In genomic region chr6:38184780-38185080, GRCh38 we compare ENCODE assay signal across 22 cellular contexts.
DNase-seq lines count a peak whose midpoint lies in the region; ATAC-seq and TF ChIP-seq lines count a peak whose summit lies in the region.
"Had no signal": no experiment of that assay in that cellular context is flagged by ENCODE, and none has a peak within 500 bp of the region (broad histone marks: within the 10 kb centered on the region; RNA-seq: fewer than 3 reads in every experiment).

No MANE protein-coding gene starts in this region.

- H3K4me3 Mint-ChIP-seq in activated CD8-positive, alpha-beta memory T cell treated with anti-CD3 and anti-CD28 coated beads, Interleukin-2, amount 10 ng/mL, durations not matched to agents 7 days and 5 days = no peak overlapping the region
- H3K4me3 Mint-ChIP-seq: activated T-helper 1 cell treated with anti-CD3 and anti-CD28 coated beads, Interleukin-12 subunit alpha, Interleukin-12 subunit beta, Interleukin-2, Interleukin-4 antibody, amounts not matched to agents 30 ng/mL and 10 ng/mL and 1 ng/mL, durations not matched to agents 14 hours and 24 hours and 36 hours; central memory CD8-positive, alpha-beta T cell; immature natural killer cell; nephron progenitor cell had no signal

- H3K4me3 ChIP-seq in left lung = no peak overlapping the region
- H3K4me3 ChIP-seq: mucosa of descending colon, prostate gland had no signal

- intact Hi-C loops in left lung (cut with DNase I) = no loop called here

- H3K27me3 ChIP-seq in left lung = no peaks in the 10 kb centered on the region

- no peak overlapping the region for H3K27ac Mint-ChIP-seq in activated CD8-positive, alpha-beta memory T cell treated with anti-CD3 and anti-CD28 coated beads, Interleukin-2, amount 10 ng/mL, durations not matched to agents 7 days and 5 days
- H3K27ac Mint-ChIP-seq: activated T-helper 1 cell treated with anti-CD3 and anti-CD28 coated beads, Interleukin-12 subunit alpha, Interleukin-12 subunit beta, Interleukin-2, Interleukin-4 antibody, amounts not matched to agents 30 ng/mL and 10 ng/mL and 1 ng/mL, durations not matched to agents 14 hours and 24 hours and 36 hours; immature natural killer cell had no signal

- no peak overlapping the region for H3K27ac ChIP-seq in left lung
- H3K27ac ChIP-seq: C4-2B, epithelial cell of prostate, prostate gland had no signal

- peak; percentile 13 for DNase-seq in activated CD8-positive, alpha-beta memory T cell treated with anti-CD3 and anti-CD28 coated beads for 24 hours
- no peak for DNase-seq in activated CD8-positive, alpha-beta memory T cell treated with anti-CD3 and anti-CD28 coated beads, Interleukin-2, amount 50 U/mL, for 4 hours
- DNase-seq in activated CD8-positive, alpha-beta memory T cell treated with anti-CD3 and anti-CD28 coated beads, Interleukin-2, amount 10 ng/mL, durations not matched to agents 7 days and 5 days = peak; percentile 18
- DNase-seq in left lung = peak in 1 of 2 donors; percentile 37
- DNase-seq in activated CD4-positive, CD25-positive, alpha-beta regulatory T cell treated with anti-CD3 and anti-CD28 coated beads, Interleukin-2, amount 50 U/mL, for 72 hours = no peak
- DNase-seq in DMS53 treated with DMSO at 0.1 percent for 48 hours (lab: John Stamatoyannopoulos, UW; ENCODE audit: unreplicated experiment) = no peak
- DNase-seq: activated CD4-positive, alpha-beta T cell treated with anti-CD3 and anti-CD28 coated beads for 1 hour; activated naive CD4-positive, alpha-beta T cell treated with anti-CD3 and anti-CD28 coated beads, Interleukin-2, amount 50 U/mL, for 16 hours; immature natural killer cell; Karpas-422; mucosa of descending colon; NCI-H1105 treated with DMSO at 0.1 percent for 48 hours; NCI-H2171; nephron progenitor cell; SHP77 had no signal

- TF ChIP-seq CTCF in left lung (IDR thresholded peaks at IDR 0.05) = no peak

- H3K27me3 Mint-ChIP-seq in activated CD8-positive, alpha-beta memory T cell treated with anti-CD3 and anti-CD28 coated beads, Interleukin-2, amount 10 ng/mL, durations not matched to agents 7 days and 5 days = no peaks in the 10 kb centered on the region
- H3K27me3 Mint-ChIP-seq: central memory CD8-positive, alpha-beta T cell had no signal

- H3K9me3 Mint-ChIP-seq in activated CD8-positive, alpha-beta memory T cell treated with anti-CD3 and anti-CD28 coated beads, Interleukin-2, amount 10 ng/mL, durations not matched to agents 7 days and 5 days (ENCODE audit: low read depth) = no peaks in the 10 kb centered on the region
- H3K9me3 Mint-ChIP-seq: activated T-helper 1 cell treated with anti-CD3 and anti-CD28 coated beads, Interleukin-12 subunit alpha, Interleukin-12 subunit beta, Interleukin-2, Interleukin-4 antibody, amounts not matched to agents 30 ng/mL and 10 ng/mL and 1 ng/mL, durations not matched to agents 14 hours and 24 hours and 36 hours; central memory CD8-positive, alpha-beta T cell; immature natural killer cell; nephron progenitor cell had no signal

- H3K36me3 ChIP-seq in left lung = peaks cover 0 to 13% of the 10 kb centered on the region in 2 donors
- H3K36me3 ChIP-seq: prostate gland had no signal

- H3K4me1 ChIP-seq in left lung = no peaks in the 10 kb centered on the region
- H3K4me1 ChIP-seq: prostate gland had no signal

- CTCF ChIA-PET in activated CD8-positive, alpha-beta memory T cell treated with anti-CD3 and anti-CD28 coated beads, Interleukin-2, amount 10 ng/mL, durations not matched to agents 7 days and 5 days (lab: Charles Lee) = no interaction called here

- H3K9me3 ChIP-seq in left lung = no peaks in the 10 kb centered on the region
- H3K9me3 ChIP-seq: mucosa of descending colon, prostate gland had no signal

- H3K4me1 Mint-ChIP-seq in activated CD8-positive, alpha-beta memory T cell treated with anti-CD3 and anti-CD28 coated beads, Interleukin-2, amount 10 ng/mL, durations not matched to agents 7 days and 5 days = no peaks in the 10 kb centered on the region
- H3K4me1 Mint-ChIP-seq: immature natural killer cell had no signal

- no peak for ATAC-seq in activated CD8-positive, alpha-beta memory T cell treated with anti-CD3 and anti-CD28 coated beads, Interleukin-2, amount 10 ng/mL, durations not matched to agents 7 days and 5 days
- ATAC-seq in left lung = peak; percentile 51
- no peak for ATAC-seq in GM21515 (IDR thresholded peaks at IDR 0.05; ENCODE audit: unreplicated experiment)
- no peak for ATAC-seq in HG02885 (IDR thresholded peaks at IDR 0.05; ENCODE audit: poor library complexity, unreplicated experiment)
- ATAC-seq: mucosa of descending colon had no signal

- H3K36me3 Mint-ChIP-seq in activated CD8-positive, alpha-beta memory T cell treated with anti-CD3 and anti-CD28 coated beads, Interleukin-2, amount 10 ng/mL, durations not matched to agents 7 days and 5 days = no peaks in the 10 kb centered on the region

Comparison
In these comparisons a context has a peak if more than half of its experiments do, and no peak if none do; other contexts are left out.
1. DNase-seq: peak in activated CD8-positive, alpha-beta memory T cell treated with anti-CD3 and anti-CD28 coated beads for 24 hours (single experiment) and activated CD8-positive, alpha-beta memory T cell treated with anti-CD3 and anti-CD28 coated beads, Interleukin-2, amount 10 ng/mL, durations not matched to agents 7 days and 5 days (single experiment); none in activated CD8-positive, alpha-beta memory T cell treated with anti-CD3 and anti-CD28 coated beads, Interleukin-2, amount 50 U/mL, for 4 hours (single experiment), activated CD4-positive, CD25-positive, alpha-beta regulatory T cell treated with anti-CD3 and anti-CD28 coated beads, Interleukin-2, amount 50 U/mL, for 72 hours (single experiment) and DMS53 treated with DMSO at 0.1 percent for 48 hours (single experiment).